In the genomic region with DNA sequence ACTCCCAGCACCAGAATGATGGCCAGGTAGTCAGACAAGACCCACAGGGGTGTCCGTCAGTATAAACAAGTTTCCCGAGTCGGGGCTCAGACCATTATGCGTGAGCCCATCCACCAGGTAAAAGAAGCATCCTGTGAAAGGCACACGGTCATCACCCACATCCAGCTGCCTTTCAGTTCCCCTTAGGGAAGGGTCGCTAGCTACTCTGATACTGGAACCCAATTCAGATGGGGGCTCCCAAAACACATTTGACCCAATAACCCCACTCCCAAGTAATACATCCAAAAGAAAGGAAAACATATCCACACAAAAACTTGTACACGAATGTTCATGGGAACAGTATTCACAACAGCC, we compare ENCODE assay signal across 1 cellular context.
TF ChIP-seq lines count a peak whose summit lies in the region.

No MANE protein-coding gene starts in this region.

TF ChIP-seq in A549, 52 proteins besides CTCF, POLR2A, EP300 and RAD21 (continued from another document):
- no peak for TF ChIP-seq FOSB (CRISPR knock-in tag; IDR thresholded peaks at IDR 0.05)
